ENCODE assay signal across 11 cellular contexts in the genomic region with DNA sequence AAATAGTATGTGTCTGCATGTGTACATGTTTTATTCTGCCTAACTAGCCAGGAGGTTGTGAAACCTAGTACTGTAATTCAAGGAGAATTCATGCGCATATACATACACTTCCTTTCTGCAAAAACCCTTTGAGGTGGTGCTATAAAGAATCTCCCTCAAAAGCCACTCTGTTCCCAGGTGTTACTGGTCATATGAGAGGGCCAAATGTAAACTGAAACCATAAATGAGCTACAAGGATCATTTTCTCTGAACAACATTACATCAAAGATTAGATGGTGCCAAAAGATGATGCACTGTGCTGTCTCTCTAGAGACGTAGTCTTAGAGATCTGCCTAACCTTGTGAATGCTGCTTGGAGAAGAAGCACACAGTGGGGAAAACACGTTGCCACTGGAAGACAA.
DNase-seq lines count a peak whose midpoint lies in the region; ATAC-seq and TF ChIP-seq lines count a peak whose summit lies in the region.
"Had no signal": no experiment of that assay in that cellular context is flagged by ENCODE, and none has a peak within 500 bp of the region (broad histone marks: within the 10 kb centered on the region; RNA-seq: fewer than 3 reads in every experiment).

No MANE protein-coding gene starts in this region.

- peak; percentile 60 for ATAC-seq in GM21619 (IDR thresholded peaks at IDR 0.05; ENCODE audit: unreplicated experiment)

- DNase-seq in GM12865 (ENCODE audit: low read depth) (peak; percentile 59), NCI-H187 treated with DMSO at 0.1 percent for 48 hours (lab: John Stamatoyannopoulos, UW) (peak; percentile 36), fibroblast of mammary gland (ENCODE audit: low read depth) (peak; percentile 88), DMS153 treated with DMSO at 0.1 percent for 48 hours (lab: John Stamatoyannopoulos, UW; ENCODE audit: unreplicated experiment) (no peak), Ammon's horn (ENCODE audit: low spot score) (no peak), D341Med (ENCODE audit: low spot score) (no peak)
- no peak for DNase-seq in stimulated activated CD4-positive, alpha-beta T cell treated with anti-CD3 and anti-CD28 coated beads, Interleukin-12 subunit alpha, Interleukin-12 subunit beta, amount 100 ng/mL, for 4 hours
- DNase-seq: effector CD8-positive, alpha-beta T cell; right lobe of liver; testis had no signal

- TF ChIP-seq CTCF in GM12865 (IDR thresholded peaks at IDR 0.05; ENCODE audit: insufficient read depth, low read depth, low read length, missing control alignments) = no peak
- no peak for TF ChIP-seq CTCF in fibroblast of mammary gland (conservative IDR thresholded peaks at IDR 0.05; ENCODE audit: control insufficient read depth, insufficient read depth, low read depth, low read length)

- no peak overlapping the region for H3K4me3 ChIP-seq in GM12865 (ENCODE audit: low read depth, low read length)
- H3K4me3 ChIP-seq in fibroblast of mammary gland (ENCODE audit: control insufficient read depth, low read depth, low read length) = no peak overlapping the region
- H3K4me3 ChIP-seq: right lobe of liver, testis had no signal

Comparison
In these comparisons a context has a peak if more than half of its experiments do, and no peak if none do; other contexts are left out.
1. DNase-seq: peak in GM12865 (single experiment), NCI-H187 treated with DMSO at 0.1 percent for 48 hours (single experiment) and fibroblast of mammary gland (single experiment); none in DMS153 treated with DMSO at 0.1 percent for 48 hours (single experiment), Ammon's horn (single experiment), stimulated activated CD4-positive, alpha-beta T cell treated with anti-CD3 and anti-CD28 coated beads, Interleukin-12 subunit alpha, Interleukin-12 subunit beta, amount 100 ng/mL, for 4 hours (single experiment) and D341Med (single experiment).